Comparison of ENCODE assay signal across 9 cellular contexts in the genomic region with DNA sequence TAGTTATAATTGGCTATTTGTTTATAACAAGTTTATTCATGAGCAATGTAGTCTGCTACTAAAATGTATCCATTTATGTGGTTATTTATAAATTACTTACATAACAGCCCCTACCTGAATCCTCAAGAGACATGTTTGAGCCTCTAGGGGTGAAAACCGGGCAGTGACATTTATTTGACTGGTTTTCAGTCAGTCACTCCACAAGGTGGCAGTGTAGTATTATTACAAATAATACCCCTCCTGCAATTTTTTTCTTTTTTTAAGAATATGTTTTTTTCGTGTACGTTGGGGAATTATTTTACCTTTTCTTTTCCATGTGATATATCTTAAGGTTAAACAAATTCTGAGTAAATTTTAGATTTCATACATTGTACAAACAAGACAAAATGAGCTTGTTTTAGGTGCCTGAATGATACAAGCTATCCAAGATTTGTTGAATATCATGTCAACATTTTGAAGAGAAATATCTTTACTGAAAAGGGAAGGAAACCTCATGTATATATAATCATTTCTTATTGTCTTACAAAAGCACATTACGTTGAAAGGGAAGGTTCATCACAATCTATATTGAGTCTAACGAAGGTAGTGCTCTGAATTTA.
DNase-seq lines count a peak whose midpoint lies in the region; ATAC-seq, FAIRE-seq and TF ChIP-seq lines count a peak whose summit lies in the region.
"Had no signal": no experiment of that assay in that cellular context is flagged by ENCODE, and none has a peak within 500 bp of the region (broad histone marks: within the 10 kb centered on the region; RNA-seq: fewer than 3 reads in every experiment).

No MANE protein-coding gene starts in this region.

- intact Hi-C loops in mammary epithelial cell (cut with micrococcal nuclease), result no loop called here

- H3K4me1 Mint-ChIP-seq in nephron, result no peaks in the 10 kb centered on the region
- no peaks in the 10 kb centered on the region for H3K4me1 Mint-ChIP-seq in stimulated activated memory B cell treated with anti-CD40 and anti-IgM and Interleukin-4, amounts not matched to agents 10 μg/mL and 1 μg/mL and 100 μg/mL, for 72 hours

- H3K79me2 ChIP-seq in mammary epithelial cell (ENCODE audit: insufficient read depth, low read length), result no peaks in the 10 kb centered on the region

- in situ Hi-C loops in mammary epithelial cell (cut with MboI; ENCODE audit: low sequenced_read_pairs in 2 of 2), result loop anchor here in 1 of 2 donors (25.0 kb wide), 1 partner anchor 1679 kb away; no protein-coding TSS in a partner anchor

- H3K27ac Mint-ChIP-seq in nephron, result no peak overlapping the region
- no peak overlapping the region for H3K27ac Mint-ChIP-seq in stimulated activated memory B cell treated with anti-CD40 and anti-IgM and Interleukin-4, amounts not matched to agents 10 μg/mL and 1 μg/mL and 100 μg/mL, for 72 hours

- no peaks in the 10 kb centered on the region for H3K9me3 ChIP-seq in mammary epithelial cell (replicated peaks; ENCODE audit: insufficient read depth, low read length)

- H3K27ac ChIP-seq in mammary epithelial cell (ENCODE audit: insufficient read depth, low read depth, low read length), result no peak overlapping the region

- H3K27me3 ChIP-seq in mammary epithelial cell (ENCODE audit: insufficient read depth, low read length), result no peaks in the 10 kb centered on the region

- no peak for TF ChIP-seq POLR2A in GM12892 (IDR thresholded peaks at IDR 0.05; ENCODE audit: low read depth, low read length)

- no peaks in the 10 kb centered on the region for H3K4me1 ChIP-seq in mammary epithelial cell (ENCODE audit: insufficient read depth, low read length)

- H3K9me3 Mint-ChIP-seq in nephron, result no peaks in the 10 kb centered on the region
- H3K9me3 Mint-ChIP-seq in stimulated activated memory B cell treated with anti-CD40 and anti-IgM and Interleukin-4, amounts not matched to agents 10 μg/mL and 1 μg/mL and 100 μg/mL, for 72 hours, result peaks cover 5% of the 10 kb centered on the region

- TF ChIP-seq CTCF in mammary epithelial cell (conservative IDR thresholded peaks at IDR 0.05 in 1 of 2, IDR thresholded peaks at IDR 0.05 in 1 of 2; ENCODE audit: extremely low read depth in 1 of 2, insufficient read depth in 1 of 2, low read depth in 1 of 2, low read length in 2 of 2), result peak; percentile 55 to 66
- peak; percentile 62 to 71 (median 68) for TF ChIP-seq CTCF in nephron (IDR thresholded peaks at IDR 0.05; ENCODE audit: unreplicated experiment in 3 of 3)

- no peaks in the 10 kb centered on the region for H3K36me3 Mint-ChIP-seq in nephron (ENCODE audit: low read depth)
- no peaks in the 10 kb centered on the region for H3K36me3 Mint-ChIP-seq in stimulated activated memory B cell treated with anti-CD40 and anti-IgM and Interleukin-4, amounts not matched to agents 10 μg/mL and 1 μg/mL and 100 μg/mL, for 72 hours

- H3K27me3 Mint-ChIP-seq in nephron (ENCODE audit: low read depth), result no peaks in the 10 kb centered on the region
- no peaks in the 10 kb centered on the region for H3K27me3 Mint-ChIP-seq in stimulated activated memory B cell treated with anti-CD40 and anti-IgM and Interleukin-4, amounts not matched to agents 10 μg/mL and 1 μg/mL and 100 μg/mL, for 72 hours

- CTCF ChIA-PET in mammary epithelial cell (lab: Charles Lee; ENCODE audit: low non-redundant PET), result interaction anchor here (0.7 kb wide), 1 partner anchor 849 kb away, joined by 3 read pairs; no protein-coding TSS in a partner anchor

- H3K36me3 ChIP-seq in mammary epithelial cell (ENCODE audit: insufficient read depth, low read length), result no peaks in the 10 kb centered on the region

- DNase-seq in AML-193 (lab: John Stamatoyannopoulos, UW), result peak; percentile 28 to 38
- peak; percentile 21 for DNase-seq in NCI-H2029 treated with DMSO at 0.1 percent for 48 hours (lab: John Stamatoyannopoulos, UW)
- DNase-seq in mammary epithelial cell, result peak; percentile 23
- DNase-seq in mesenteric fat pad (ENCODE audit: low spot score), result no peak
- DNase-seq in GM12892 (ENCODE audit: insufficient read length), result no peak

- no peak overlapping the region for H3K9ac ChIP-seq in mammary epithelial cell (ENCODE audit: insufficient read depth, low read length)

- WGBS in mammary epithelial cell (ENCODE audit: low coverage, missing lambda C conversion rate), result 20% methylated on average over 5 of the region's 5 CpGs

- no peak for FAIRE-seq in GM12892 (lab: Jason Lieb, UNC)

- no peaks in the 10 kb centered on the region for H4K20me1 ChIP-seq in mammary epithelial cell (ENCODE audit: insufficient read depth, low read length)

- dilution Hi-C loops in mammary epithelial cell (cut with HindIII; ENCODE audit: low sequenced_read_pairs), result no loop called here

- BruUV-seq in mammary epithelial cell (replicated peaks; lab: Mats Ljungman, UMichigan), result no TSS peak

- peak; percentile 51 for ATAC-seq in GM18858 (IDR thresholded peaks at IDR 0.05; ENCODE audit: unreplicated experiment)
- no peak for ATAC-seq in stimulated activated memory B cell treated with anti-CD40 and anti-IgM and Interleukin-4, amounts not matched to agents 10 μg/mL and 1 μg/mL and 100 μg/mL, for 72 hours

- no peak overlapping the region for H3K4me3 ChIP-seq in mammary epithelial cell (replicated peaks in 1 of 3; ENCODE audit: insufficient read depth in 1 of 3, low read depth in 2 of 3, low read length in 3 of 3)
- H3K4me3 ChIP-seq: lung had no signal

- H3K4me2 ChIP-seq in mammary epithelial cell (ENCODE audit: insufficient read depth, low read depth, low read length), result no peak overlapping the region

- H3K4me3 Mint-ChIP-seq in nephron, result no peak overlapping the region
- no peak overlapping the region for H3K4me3 Mint-ChIP-seq in stimulated activated memory B cell treated with anti-CD40 and anti-IgM and Interleukin-4, amounts not matched to agents 10 μg/mL and 1 μg/mL and 100 μg/mL, for 72 hours

- no peak overlapping the region for H2AFZ ChIP-seq in mammary epithelial cell (ENCODE audit: low read depth, low read length)

Comparison
In these comparisons a context has a peak if more than half of its experiments do, and no peak if none do; other contexts are left out.
1. DNase-seq: peak in AML-193 (2 of 2), NCI-H2029 treated with DMSO at 0.1 percent for 48 hours (single experiment) and mammary epithelial cell (single experiment); none in mesenteric fat pad (single experiment) and GM12892 (single experiment).